Comparison of ENCODE assay signal across 8 cellular contexts in the genomic region with DNA sequence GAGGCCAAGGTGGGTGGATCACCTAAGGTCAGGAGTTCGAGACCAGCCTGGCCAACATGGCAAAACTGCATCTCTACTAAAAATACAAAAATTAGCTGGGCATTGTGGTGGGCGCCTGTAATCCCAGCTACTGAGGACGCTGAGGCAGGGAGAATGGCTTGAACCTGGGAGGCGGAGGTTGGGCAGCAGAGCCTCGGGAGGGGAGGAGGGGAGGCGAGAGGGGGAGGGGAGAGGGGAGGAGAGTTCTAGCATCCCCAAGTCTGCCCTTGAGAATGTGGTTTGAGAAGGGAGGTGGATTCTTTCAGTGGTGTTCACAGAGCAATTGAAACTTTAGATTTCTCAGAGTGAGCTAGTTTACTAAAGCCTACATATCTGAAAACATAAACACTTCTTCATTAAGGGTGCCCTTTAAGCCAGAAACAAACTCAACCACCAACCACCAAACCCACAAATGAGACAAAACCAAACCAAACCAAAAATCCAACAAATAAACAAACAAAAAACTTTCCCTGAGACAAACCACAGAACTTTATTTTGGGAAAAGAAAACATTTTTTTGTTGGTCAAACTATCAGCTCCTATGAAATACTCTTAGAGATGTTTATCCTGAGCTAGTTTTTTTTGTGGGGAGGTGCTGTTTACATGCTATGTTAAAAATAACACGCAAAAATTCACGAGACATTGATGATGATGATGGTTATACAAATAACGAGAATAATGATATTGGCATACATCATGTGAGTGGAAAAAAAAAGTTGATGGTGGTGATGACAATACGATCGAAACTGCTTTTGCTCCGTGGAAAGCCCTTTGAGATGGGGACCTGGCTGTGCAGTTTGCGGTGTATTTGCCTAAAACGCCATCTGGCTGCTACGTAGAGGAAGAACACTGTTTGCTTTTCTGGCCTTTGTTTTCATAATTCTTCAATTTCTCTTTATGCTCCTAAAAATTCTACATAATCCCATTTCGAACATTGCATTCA.
DNase-seq lines count a peak whose midpoint lies in the region; ATAC-seq and TF ChIP-seq lines count a peak whose summit lies in the region.

No MANE protein-coding gene starts in this region.

- POLR2A ChIA-PET in BJ (lab: Charles Lee) = no interaction called here

- no peaks in the 10 kb centered on the region for H3K4me1 ChIP-seq in SJCRH30

- no peak overlapping the region for H3K27ac ChIP-seq in SJCRH30

- peak; percentile 33 for ATAC-seq in GM18868 (IDR thresholded peaks at IDR 0.05; ENCODE audit: unreplicated experiment)

- H3K36me3 ChIP-seq in BJ (ENCODE audit: control insufficient read depth, insufficient read depth, low read length) = no peaks in the 10 kb centered on the region
- peaks cover 5% of the 10 kb centered on the region; the same call in 1 of the 2 replicates for H3K36me3 ChIP-seq in SJCRH30

- in situ Hi-C loops in T47D (cut with HindIII; ENCODE audit: low pct_unique_long_range_greater_than_20kb, low sequenced_read_pairs) = no loop called here

- peak; percentile 53 for TF ChIP-seq CTCF in BJ (IDR thresholded peaks at IDR 0.05; ENCODE audit: insufficient read depth, low read depth, low read length)

- CTCF ChIA-PET in BJ (lab: Yijun Ruan, JAX) = interaction anchor here (1.4 kb wide), 1 partner anchor 160 kb away, joined by 9 read pairs; no protein-coding TSS in a partner anchor

- no peaks in the 10 kb centered on the region for H3K9me3 ChIP-seq in SJCRH30 (replicated peaks)

- H3K27me3 ChIP-seq in BJ (ENCODE audit: control insufficient read depth, insufficient read depth, low read length) (no peaks in the 10 kb centered on the region), SJCRH30 (no peaks in the 10 kb centered on the region)

- H3K4me3 ChIP-seq in BJ (ENCODE audit: low read depth, low read length) (no peak overlapping the region), SJCRH30 (no peak overlapping the region)

- no peak for DNase-seq in BJ (ENCODE audit: low read depth)
- DNase-seq in HuH-7 (ENCODE audit: low spot score) = peak; percentile 20
- DNase-seq in T follicular helper cell (ENCODE audit: low read depth) = peak; percentile 40
- peak; percentile 16 to 51 for DNase-seq in T47D (ENCODE audit: low read depth in 1 of 2, low spot score in 1 of 2)
- DNase-seq in medulla oblongata (ENCODE audit: extremely low spot score) = peak; percentile 67
- DNase-seq in ureter (ENCODE audit: low spot score) = peak; percentile 50
- no peak for DNase-seq in SJCRH30

Comparison
In these comparisons a context has a peak if more than half of its experiments do, and no peak if none do; other contexts are left out.
1. DNase-seq: peak in HuH-7 (single experiment), T follicular helper cell (single experiment), T47D (2 of 2), medulla oblongata (single experiment) and ureter (single experiment); none in BJ (single experiment) and SJCRH30 (0 of 2).